Comparison of ENCODE assay signal across 8 cellular contexts in genomic region chr17:59620064-59620359, GRCh38. TPM values are rescaled to one million over a fixed set of nuclear protein-coding genes. Genes with fewer than 3 reads are reported as not detected.
DNase-seq lines count a peak whose midpoint lies in the region; ATAC-seq and TF ChIP-seq lines count a peak whose summit lies in the region.

No MANE protein-coding gene starts in this region.

- H3K9ac ChIP-seq in SK-N-SH: peak overlapping the region; percentile 99
- H3K9ac ChIP-seq in iPS-18a (ENCODE audit: low read length): peak overlapping the region; percentile 88

- peaks cover 11% of the 10 kb centered on the region for H3F3A ChIP-seq in SK-N-SH (replicated peaks; ENCODE audit: insufficient read depth)

- H3K27me3 ChIP-seq in SK-N-SH (ENCODE audit: insufficient read depth) (no peaks in the 10 kb centered on the region), iPS-18a (ENCODE audit: control insufficient read depth, insufficient read depth, low read length) (no peaks in the 10 kb centered on the region), stomach (no peaks in the 10 kb centered on the region)

- peaks cover 45% of the 10 kb centered on the region for H3K4me1 Mint-ChIP-seq in activated CD8-positive, alpha-beta T cell treated with anti-CD3 and anti-CD28 coated beads for 36 hours (ENCODE audit: low read depth)

- DNase-seq in SK-N-SH: no peak
- DNase-seq in activated CD8-positive, alpha-beta T cell treated with anti-CD3 and anti-CD28 coated beads for 36 hours: no peak
- DNase-seq in stomach: no peak
- DNase-seq in GM10248 (ENCODE audit: extremely low spot score): no peak
- no peak for DNase-seq in activated CD4-positive, CD25-positive, alpha-beta regulatory T cell treated with anti-CD3 and anti-CD28 coated beads, Interleukin-2, amount 50 U/mL, for 72 hours

- TF ChIP-seq RAD21 in SK-N-SH (IDR thresholded peaks at IDR 0.05; ENCODE audit: low read length): no peak

- peak overlapping the region; percentile 94 to 97 for H3K4me3 ChIP-seq in SK-N-SH (ENCODE audit: low read depth in 2 of 2, low read length in 1 of 2)
- H3K4me3 ChIP-seq in iPS-18a (ENCODE audit: low read length): peak overlapping the region; percentile 95
- peak overlapping the region; percentile 89 to 97 (median 96) for H3K4me3 ChIP-seq in stomach

- POLR2A ChIA-PET in SK-N-SH (lab: Yijun Ruan, JAX): interaction anchor here (0.6 to 2.4 kb wide), 12 partner anchors 14 to 195 kb away, joined by 3 to 13 read pairs (median 5); partner anchors contain the start of genes DHX40, PTRH2 and VMP1
- POLR2A ChIA-PET in activated CD8-positive, alpha-beta T cell treated with anti-CD3 and anti-CD28 coated beads for 36 hours (lab: Charles Lee): interaction anchor here (0.6 to 3.1 kb wide), 12 partner anchors 14 to 1087 kb away, joined by 3 to 14 read pairs (median 4); partner anchors contain the start of genes DHX40, RPS6KB1 and TUBD1
- POLR2A ChIA-PET in GM10248 (lab: Yijun Ruan, JAX): interaction anchor here (1.0 to 2.4 kb wide), 2 partner anchors 87 to 227 kb away, joined by 4 to 9 read pairs; partner anchors contain the start of genes PTRH2 and VMP1

- intact Hi-C loops in activated CD8-positive, alpha-beta T cell treated with anti-CD3 and anti-CD28 coated beads for 36 hours (cut with micrococcal nuclease): no loop called here
- intact Hi-C loops in stomach (cut with DNase I; ENCODE audit: low total_unique reads): no loop called here

- TF ChIP-seq EP300 in SK-N-SH (IDR thresholded peaks at IDR 0.05; ENCODE audit: borderline replicate concordance in 1 of 2, low read depth in 1 of 2, low read length in 1 of 2) (no peak), stomach (IDR thresholded peaks at IDR 0.05) (no peak)

- peaks cover 80% of the 10 kb centered on the region for H3K79me2 ChIP-seq in SK-N-SH (ENCODE audit: insufficient read depth)

- ATAC-seq in SK-N-SH treated with all-trans-retinoic acid at 6 μM for 48 hours: no peak; the same call in 2 of the 3 replicates
- ATAC-seq in activated CD8-positive, alpha-beta T cell treated with anti-CD3 and anti-CD28 coated beads for 36 hours: no peak
- ATAC-seq in HG03354 (IDR thresholded peaks at IDR 0.05; ENCODE audit: poor library complexity, severe bottlenecking, unreplicated experiment): no peak

- peak overlapping the region; percentile 98 to 99 for H3K27ac ChIP-seq in SK-N-SH (ENCODE audit: low read depth in 2 of 2, low read length in 1 of 2)
- peak overlapping the region; percentile 94 for H3K27ac ChIP-seq in iPS-18a (ENCODE audit: low read length)
- H3K27ac ChIP-seq in stomach: peak overlapping the region; percentile 97 to 100 (median 99)

- peak overlapping the region; percentile 98 for H3K27ac Mint-ChIP-seq in activated CD8-positive, alpha-beta T cell treated with anti-CD3 and anti-CD28 coated beads for 36 hours

- 1% methylated on average over 13 of the region's 13 CpGs for WGBS in SK-N-SH (ENCODE audit: low lambda C conversion rate)
- WGBS in stomach, 5 donors: 0 to 1% (median 0%) methylated on average over 11 to 13 of the region's 13 CpGs

- H3K36me3 ChIP-seq in SK-N-SH (replicated peaks in 1 of 2; ENCODE audit: control insufficient read depth in 1 of 2, insufficient read depth in 2 of 2, low read length in 1 of 2): peaks cover 16 to 27% of the 10 kb centered on the region in 2 experiments
- no peaks in the 10 kb centered on the region for H3K36me3 ChIP-seq in iPS-18a (ENCODE audit: control insufficient read depth, low read depth, low read length)
- no peaks in the 10 kb centered on the region for H3K36me3 ChIP-seq in stomach

- H4K20me1 ChIP-seq in SK-N-SH (ENCODE audit: insufficient read depth): peaks cover 44% of the 10 kb centered on the region

- no peaks in the 10 kb centered on the region for H3K9me3 Mint-ChIP-seq in activated CD8-positive, alpha-beta T cell treated with anti-CD3 and anti-CD28 coated beads for 36 hours

- H3K4me1 ChIP-seq in SK-N-SH (ENCODE audit: control insufficient read depth in 1 of 2, insufficient read depth in 2 of 2, low read depth in 1 of 2, low read length in 1 of 2): peaks cover 24 to 28% of the 10 kb centered on the region in 2 experiments; a peak in 3 of 4 replicates
- H3K4me1 ChIP-seq in iPS-18a (ENCODE audit: control insufficient read depth, low read depth, low read length): peaks cover 23% of the 10 kb centered on the region
- H3K4me1 ChIP-seq in stomach: peaks cover 46 to 68% (median 55%) of the 10 kb centered on the region in 4 donors

- H3K27me3 Mint-ChIP-seq in activated CD8-positive, alpha-beta T cell treated with anti-CD3 and anti-CD28 coated beads for 36 hours: no peaks in the 10 kb centered on the region

- no peaks in the 10 kb centered on the region for H3K9me2 ChIP-seq in SK-N-SH

- no peak; the same call in 1 of the 2 replicates for TF ChIP-seq CTCF in SK-N-SH (IDR thresholded peaks at IDR 0.05)
- no peak for TF ChIP-seq CTCF in activated CD8-positive, alpha-beta T cell treated with anti-CD3 and anti-CD28 coated beads for 36 hours (IDR thresholded peaks at IDR 0.05)
- no peak for TF ChIP-seq CTCF in stomach (IDR thresholded peaks at IDR 0.05)
- TF ChIP-seq CTCF in GM10248 (IDR thresholded peaks at IDR 0.05; ENCODE audit: control extremely low read depth, extremely low read depth, low read depth, missing control alignments): no peak

- TF ChIP-seq POLR2A in stomach (IDR thresholded peaks at IDR 0.05): no peak

- H3K9me3 ChIP-seq in SK-N-SH (no peaks in the 10 kb centered on the region), iPS-18a (ENCODE audit: control insufficient read depth, low read depth, low read length) (no peaks in the 10 kb centered on the region), stomach (no peaks in the 10 kb centered on the region)

- H3K36me3 Mint-ChIP-seq in activated CD8-positive, alpha-beta T cell treated with anti-CD3 and anti-CD28 coated beads for 36 hours (ENCODE audit: low read depth): peaks cover 14% of the 10 kb centered on the region

- CTCF ChIA-PET in SK-N-SH (lab: Yijun Ruan, JAX): interaction anchor here (1.0 to 2.0 kb wide), 4 partner anchors 36 to 1101 kb away, joined by 3 to 7 read pairs (median 4); no protein-coding TSS in a partner anchor
- CTCF ChIA-PET in activated CD8-positive, alpha-beta T cell treated with anti-CD3 and anti-CD28 coated beads for 36 hours (lab: Charles Lee): interaction anchor here (1.0 to 1.1 kb wide), 3 partner anchors 15 to 400 kb away, joined by 3 read pairs; no protein-coding TSS in a partner anchor
- CTCF ChIA-PET in GM10248 (lab: Yijun Ruan, JAX): interaction anchor here (1.0 kb wide), 1 partner anchor 12 kb away, joined by 7 read pairs; no protein-coding TSS in a partner anchor

- peak overlapping the region; percentile 66; the same call in 1 of the 2 replicates for H2AFZ ChIP-seq in SK-N-SH (ENCODE audit: low read depth)

- H3K4me2 ChIP-seq in SK-N-SH: peak overlapping the region; percentile 92

- H3K4me3 Mint-ChIP-seq in activated CD8-positive, alpha-beta T cell treated with anti-CD3 and anti-CD28 coated beads for 36 hours: peak overlapping the region; percentile 98

TF ChIP-seq in SK-N-SH, 30 proteins besides CTCF, POLR2A, EP300 and RAD21:
- TF ChIP-seq RFX5 (IDR thresholded peaks at IDR 0.05; ENCODE audit: low read length) (no peak), YY1 (IDR thresholded peaks at IDR 0.05; ENCODE audit: low read depth) (peak; percentile 31; the same call in 1 of the 2 replicates), MXI1 (IDR thresholded peaks at IDR 0.05; ENCODE audit: low read depth, low read length) (no peak)

TF ChIP-seq in SK-N-SH treated with all-trans-retinoic acid at 6 μM for 48 hours, 23 proteins besides CTCF, POLR2A, EP300 and RAD21:
- TF ChIP-seq ZNF70 (CRISPR knock-in tag; IDR thresholded peaks at IDR 0.05): no peak
- no peak for TF ChIP-seq CREB5 (CRISPR knock-in tag; IDR thresholded peaks at IDR 0.05; ENCODE audit: low read depth)
- TF ChIP-seq PATZ1 (CRISPR knock-in tag; IDR thresholded peaks at IDR 0.05; ENCODE audit: borderline replicate concordance): no peak
- no peak for TF ChIP-seq ZNF565 (CRISPR knock-in tag; conservative IDR thresholded peaks at IDR 0.05; ENCODE audit: low read depth)
- no peak for TF ChIP-seq ZC3H10 (CRISPR knock-in tag; IDR thresholded peaks at IDR 0.05)
- no peak for TF ChIP-seq ESRRG (CRISPR knock-in tag; IDR thresholded peaks at IDR 0.05)

RNA-seq across cellular contexts. Expression of gene CLTC, which starts 0.3 kb away (rescaled TPM):
- polyA plus RNA-seq in SK-N-SH (2012; rRNA removed): 160 and 217 TPM in 2 replicates
- polyA plus RNA-seq in SK-N-SH (2012; cell fraction: cytosol; rRNA removed): 239 and 240 TPM in 2 replicates
- 142 and 257 TPM in 2 replicates for polyA plus RNA-seq in SK-N-SH (2012; cell fraction: nucleus; rRNA removed)
- 100 to 1,000 TPM; 137 to 142 TPM for total RNA-seq in activated CD8-positive, alpha-beta T cell treated with anti-CD3 and anti-CD28 coated beads for 36 hours
- 100 to 1,000 TPM; 129 to 363 (median 207) TPM for total RNA-seq in stomach
- polyA plus RNA-seq in stomach: 10 to 100 TPM; 38.5 to 79.3 (median 40.8) TPM

RNA-seq across cellular contexts. Expression of gene DHX40, which starts 54.6 kb away (rescaled TPM):
- 33.8 and 45.5 TPM in 2 replicates for polyA plus RNA-seq in SK-N-SH (2012; rRNA removed)
- 56.4 and 58.0 TPM in 2 replicates for polyA plus RNA-seq in SK-N-SH (2012; cell fraction: cytosol; rRNA removed)
- 14.6 and 42.4 TPM in 2 replicates for polyA plus RNA-seq in SK-N-SH (2012; cell fraction: nucleus; rRNA removed)
- total RNA-seq in activated CD8-positive, alpha-beta T cell treated with anti-CD3 and anti-CD28 coated beads for 36 hours: 10 to 100 TPM; 24.7 to 24.9 TPM
- 100 to 1,000 TPM in 1 of 5 donors, 10 to 100 TPM in 4; 18.7 to 109 (median 23.5) TPM for total RNA-seq in stomach
- polyA plus RNA-seq in stomach: 10 to 100 TPM; 14.0 to 30.5 (median 16.6) TPM
